ENCODE assay signal across 11 cellular contexts in the genomic region with DNA sequence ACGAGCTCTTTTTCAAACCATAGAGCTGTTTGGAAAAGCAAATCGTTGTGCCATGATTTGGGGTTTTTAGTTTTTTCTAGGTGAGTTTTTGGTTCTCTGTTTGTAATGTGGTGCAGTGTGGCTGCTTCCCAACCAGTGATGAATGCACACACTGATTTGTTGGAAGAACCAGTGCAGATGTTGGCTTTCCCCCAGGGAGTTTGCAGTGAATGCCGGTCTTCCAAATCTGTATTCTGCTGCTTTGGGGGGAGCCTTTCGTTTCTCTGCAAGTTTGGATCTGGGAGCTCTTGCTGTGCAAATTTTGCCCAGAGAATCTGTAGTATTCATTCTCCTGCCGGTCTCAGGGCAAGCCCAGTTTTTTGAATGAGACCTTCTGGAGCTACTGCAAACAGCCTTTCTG. TPM values are rescaled to one million over a fixed set of nuclear protein-coding genes. Genes with fewer than 3 reads are reported as not detected.
DNase-seq lines count a peak whose midpoint lies in the region; ATAC-seq and TF ChIP-seq lines count a peak whose summit lies in the region.
"Had no signal": no experiment of that assay in that cellular context is flagged by ENCODE, and none has a peak within 500 bp of the region (broad histone marks: within the 10 kb centered on the region; RNA-seq: fewer than 3 reads in every experiment).

No MANE protein-coding gene starts in this region.

- H3K4me3 ChIP-seq in skeletal muscle tissue (ENCODE audit: low read length in 3 of 3): peak overlapping the region in 2 of 3 donors; percentile 22 to 39
- H3K4me3 ChIP-seq: A549 had no signal

- intact Hi-C loops in activated CD4-positive, alpha-beta T cell treated with anti-CD3 and anti-CD28 coated beads for 36 hours (cut with DNase I, micrococcal nuclease): loop anchor here in 1 of 2 experiments (5.0 kb wide), 1 partner anchor 1322 kb away; no protein-coding TSS in a partner anchor
- intact Hi-C loops in activated CD8-positive, alpha-beta T cell treated with anti-CD3 and anti-CD28 coated beads for 36 hours (cut with micrococcal nuclease): no loop called here

- no peaks in the 10 kb centered on the region for H3K9me3 ChIP-seq in skeletal muscle tissue (ENCODE audit: control insufficient read depth in 3 of 3, low read length in 3 of 3)
- H3K9me3 ChIP-seq: A549 had no signal

- peaks cover 94% of the 10 kb centered on the region for H3K4me1 Mint-ChIP-seq in activated CD4-positive, alpha-beta T cell treated with anti-CD3 and anti-CD28 coated beads for 36 hours
- H3K4me1 Mint-ChIP-seq in activated CD8-positive, alpha-beta T cell treated with anti-CD3 and anti-CD28 coated beads for 36 hours (ENCODE audit: low read depth): peaks cover 88% of the 10 kb centered on the region

- ATAC-seq in activated CD4-positive, alpha-beta T cell treated with anti-CD3 and anti-CD28 coated beads for 36 hours: no peak
- ATAC-seq in activated CD8-positive, alpha-beta T cell treated with anti-CD3 and anti-CD28 coated beads for 36 hours: no peak
- ATAC-seq: A549 had no signal

- H3K27me3 Mint-ChIP-seq in activated CD4-positive, alpha-beta T cell treated with anti-CD3 and anti-CD28 coated beads for 36 hours: no peaks in the 10 kb centered on the region
- H3K27me3 Mint-ChIP-seq in activated CD8-positive, alpha-beta T cell treated with anti-CD3 and anti-CD28 coated beads for 36 hours: no peaks in the 10 kb centered on the region

- CTCF ChIA-PET in activated CD4-positive, alpha-beta T cell treated with anti-CD3 and anti-CD28 coated beads for 36 hours (lab: Charles Lee): interaction anchor here (0.7 to 2.3 kb wide), 9 partner anchors 9 to 223 kb away, joined by 3 to 7 read pairs (median 4); no protein-coding TSS in a partner anchor
- CTCF ChIA-PET in activated CD8-positive, alpha-beta T cell treated with anti-CD3 and anti-CD28 coated beads for 36 hours (lab: Charles Lee): interaction anchor here (0.7 to 1.8 kb wide), 4 partner anchors 9 to 70 kb away, joined by 3 to 5 read pairs (median 4); no protein-coding TSS in a partner anchor

- no peaks in the 10 kb centered on the region for H3K9me3 Mint-ChIP-seq in activated CD4-positive, alpha-beta T cell treated with anti-CD3 and anti-CD28 coated beads for 36 hours (ENCODE audit: low read depth)
- H3K9me3 Mint-ChIP-seq in activated CD8-positive, alpha-beta T cell treated with anti-CD3 and anti-CD28 coated beads for 36 hours: no peaks in the 10 kb centered on the region

- peak overlapping the region; percentile 30 for H3K4me3 Mint-ChIP-seq in activated CD4-positive, alpha-beta T cell treated with anti-CD3 and anti-CD28 coated beads for 36 hours
- H3K4me3 Mint-ChIP-seq in activated CD8-positive, alpha-beta T cell treated with anti-CD3 and anti-CD28 coated beads for 36 hours: peak overlapping the region; percentile 28

- no peak overlapping the region for H3K9ac ChIP-seq in skeletal muscle tissue (ENCODE audit: low read depth in 1 of 3, low read length in 3 of 3)

- TF ChIP-seq CTCF in activated CD8-positive, alpha-beta T cell treated with anti-CD3 and anti-CD28 coated beads for 36 hours (IDR thresholded peaks at IDR 0.05): no peak

- no peak overlapping the region for H3K27ac ChIP-seq in skeletal muscle tissue (ENCODE audit: low read depth, low read length)
- H3K27ac ChIP-seq: A549 had no signal

- no peaks in the 10 kb centered on the region for H3K27me3 ChIP-seq in skeletal muscle tissue (ENCODE audit: control insufficient read depth in 3 of 3, insufficient read depth in 3 of 3, low read length in 3 of 3)

- no peaks in the 10 kb centered on the region for H3K36me3 ChIP-seq in skeletal muscle tissue (ENCODE audit: control insufficient read depth in 3 of 3, insufficient read depth in 3 of 3, low read length in 3 of 3)

- peaks cover 30 to 39% (median 36%) of the 10 kb centered on the region in 3 donors for H3K4me1 ChIP-seq in skeletal muscle tissue (ENCODE audit: control insufficient read depth in 3 of 3, insufficient read depth in 3 of 3, low read length in 3 of 3)
- H3K4me1 ChIP-seq: A549 had no signal

- peak overlapping the region; percentile 96 for H3K27ac Mint-ChIP-seq in activated CD4-positive, alpha-beta T cell treated with anti-CD3 and anti-CD28 coated beads for 36 hours
- H3K27ac Mint-ChIP-seq in activated CD8-positive, alpha-beta T cell treated with anti-CD3 and anti-CD28 coated beads for 36 hours: peak overlapping the region; percentile 89

- POLR2A ChIA-PET in activated CD4-positive, alpha-beta T cell treated with anti-CD3 and anti-CD28 coated beads for 36 hours (lab: Charles Lee): interaction anchor here (0.6 to 1.2 kb wide), 4 partner anchors 12 to 159 kb away, joined by 3 to 5 read pairs (median 4); no protein-coding TSS in a partner anchor
- POLR2A ChIA-PET in activated CD8-positive, alpha-beta T cell treated with anti-CD3 and anti-CD28 coated beads for 36 hours (lab: Charles Lee): interaction anchor here (1.2 to 12.5 kb wide), 4 partner anchors 10 to 224 kb away, joined by 3 to 89 read pairs (median 26); no protein-coding TSS in a partner anchor

- DNase-seq in activated CD4-positive, alpha-beta T cell treated with anti-CD3 and anti-CD28 coated beads for 36 hours: no peak
- DNase-seq in activated CD4-positive, alpha-beta T cell treated with anti-CD3 and anti-CD28 coated beads for 1 hour: no peak
- DNase-seq in activated CD8-positive, alpha-beta T cell treated with anti-CD3 and anti-CD28 coated beads for 36 hours: no peak
- DNase-seq in globus pallidus (ENCODE audit: low spot score) (peak; percentile 41), NCI-H2227 (lab: John Stamatoyannopoulos, UW; ENCODE audit: unreplicated experiment) (no peak), HCEC 1CT (no peak)
- DNase-seq in NK-92 treated with Interleukin-12 subunit alpha and Interleukin-12 subunit beta, amount 100 ng/mL, for 24 hours (lab: John Stamatoyannopoulos, UW): no peak
- DNase-seq: EL, NCI-H1105 treated with DMSO at 0.1 percent for 48 hours had no signal

- H3K36me3 Mint-ChIP-seq in activated CD4-positive, alpha-beta T cell treated with anti-CD3 and anti-CD28 coated beads for 36 hours (ENCODE audit: low read depth): peaks cover 35% of the 10 kb centered on the region
- H3K36me3 Mint-ChIP-seq in activated CD8-positive, alpha-beta T cell treated with anti-CD3 and anti-CD28 coated beads for 36 hours (ENCODE audit: low read depth): peaks cover 18% of the 10 kb centered on the region

RNA-seq across cellular contexts. Expression of a gene that starts 14.5 kb away (rescaled TPM):
- total RNA-seq in activated CD4-positive, alpha-beta T cell treated with anti-CD3 and anti-CD28 coated beads for 36 hours: 10 to 100 TPM; 51.6 to 63.4 TPM
- 10 to 100 TPM; 45.4 to 47.1 TPM for total RNA-seq in activated CD8-positive, alpha-beta T cell treated with anti-CD3 and anti-CD28 coated beads for 36 hours
- 17.7 TPM for total RNA-seq in skeletal muscle tissue
